In genomic region chr7:157560710-157561522, GRCh38 we compare ENCODE assay signal across 28 cellular contexts.
A peak's percentile ranks its signal among the peaks of the same experiment; 100 is the strongest.
DNase-seq lines count a peak whose midpoint lies in the region; ATAC-seq, FAIRE-seq and TF ChIP-seq lines count a peak whose summit lies in the region.
"Had no signal": no experiment of that assay in that cellular context is flagged by ENCODE, and none has a peak within 500 bp of the region (broad histone marks: within the 10 kb centered on the region; RNA-seq: fewer than 3 reads in every experiment).

No MANE protein-coding gene starts in this region.

- H4K20me1 ChIP-seq in OCI-LY7 (ENCODE audit: insufficient read depth, low read length) = no peaks in the 10 kb centered on the region

- peaks cover 15% of the 10 kb centered on the region for H3K79me1 ChIP-seq in neuronal stem cell (ENCODE audit: low read depth, low read length)

- no peaks in the 10 kb centered on the region for H3K36me3 ChIP-seq in kidney (ENCODE audit: control insufficient read depth in 1 of 2, insufficient read depth in 2 of 2, low read length in 2 of 2)
- H3K36me3 ChIP-seq in neuronal stem cell (replicated peaks in 1 of 2; ENCODE audit: control insufficient read depth in 2 of 2, insufficient read depth in 2 of 2, low read length in 2 of 2) = peaks cover 37 to 97% of the 10 kb centered on the region in 2 donors
- H3K36me3 ChIP-seq in OCI-LY7 (ENCODE audit: insufficient read depth, low read length) = no peaks in the 10 kb centered on the region

- H3K14ac ChIP-seq in neuronal stem cell (ENCODE audit: low read length) = no peak overlapping the region

- no peaks in the 10 kb centered on the region for H3K27me3 Mint-ChIP-seq in stimulated activated naive CD8-positive, alpha-beta T cell treated with anti-CD3 and anti-CD28 coated beads, Interleukin-15, amount 100 ng/mL, for 72 hours
- H3K27me3 Mint-ChIP-seq: IgD-negative memory B cell had no signal

- no peak overlapping the region for H3K4me3 Mint-ChIP-seq in stimulated activated naive CD8-positive, alpha-beta T cell treated with anti-CD3 and anti-CD28 coated beads, Interleukin-15, amount 100 ng/mL, for 72 hours
- H3K4me3 Mint-ChIP-seq: CD8-positive, alpha-beta T cell; IgD-negative memory B cell had no signal

- H3K27me3 ChIP-seq in neuronal stem cell (ENCODE audit: control insufficient read depth in 3 of 3, insufficient read depth in 3 of 3, low read depth in 1 of 3, low read length in 3 of 3) = no peaks in the 10 kb centered on the region

- no peak overlapping the region for H3K27ac Mint-ChIP-seq in stimulated activated naive CD8-positive, alpha-beta T cell treated with anti-CD3 and anti-CD28 coated beads, Interleukin-15, amount 100 ng/mL, for 72 hours
- H3K27ac Mint-ChIP-seq: CD8-positive, alpha-beta T cell had no signal

- POLR2A ChIA-PET in OCI-LY7 (lab: Charles Lee) = no interaction called here

- no CpG with 5 or more reads among the region's 29 CpGs for WGBS in neuronal stem cell (ENCODE audit: extremely low coverage in 2 of 2, insufficient read length in 2 of 2, insufficient replicate concordance in 1 of 2), 2 donors

- H3K4me1 ChIP-seq in kidney (ENCODE audit: control insufficient read depth in 1 of 2, insufficient read depth in 1 of 2, low read depth in 1 of 2, low read length in 2 of 2) = no peaks in the 10 kb centered on the region
- H3K4me1 ChIP-seq in neuronal stem cell (ENCODE audit: control insufficient read depth in 2 of 2, insufficient read depth in 1 of 2, low read depth in 1 of 2, low read length in 2 of 2) = no peaks in the 10 kb centered on the region
- no peaks in the 10 kb centered on the region for H3K4me1 ChIP-seq in OCI-LY7 (ENCODE audit: insufficient read depth, low read length, poor library complexity, severe bottlenecking)
- H3K4me1 ChIP-seq: A549, Caco-2 had no signal

- no peak overlapping the region for H2AK5ac ChIP-seq in neuronal stem cell (ENCODE audit: low read depth, low read length)

- H2BK5ac ChIP-seq in neuronal stem cell (ENCODE audit: low read length) = no peak overlapping the region

- no peak overlapping the region for H4K91ac ChIP-seq in neuronal stem cell (ENCODE audit: low read depth, low read length, poor library complexity)

- no peak overlapping the region for H4K8ac ChIP-seq in neuronal stem cell (ENCODE audit: low read depth, low read length)

- no peak for DNase-seq in stimulated activated naive CD8-positive, alpha-beta T cell treated with anti-CD3 and anti-CD28 coated beads, Interleukin-15, amount 100 ng/mL, for 72 hours
- DNase-seq in stimulated activated naive CD8-positive, alpha-beta T cell treated with anti-CD3 and anti-CD28 coated beads, Interleukin-15, Interleukin-2, amounts not matched to agents 100 U/mL and 50 U/mL, for 24 hours = no peak
- DNase-seq in kidney (peak; percentile 67), neuronal stem cell (ENCODE audit: low spot score) (no peak), OCI-LY7 (ENCODE audit: low spot score) (no peak), SW480 (ENCODE audit: low spot score) (no peak)
- DNase-seq: AML-193; Caco-2; CD8-positive, alpha-beta T cell; GOT3; HCEC 1CT; MM.1S; NCI-H1048; NCI-H1417; NCI-H1694; NCI-H2029 treated with DMSO at 0.1 percent for 48 hours; NCI-H526 treated with DMSO at 0.1 percent for 48 hours; SIG-M5 had no signal

- H3K9me3 Mint-ChIP-seq in stimulated activated naive CD8-positive, alpha-beta T cell treated with anti-CD3 and anti-CD28 coated beads, Interleukin-15, amount 100 ng/mL, for 72 hours = no peaks in the 10 kb centered on the region
- H3K9me3 Mint-ChIP-seq: CD8-positive, alpha-beta T cell; IgD-negative memory B cell had no signal

- intact Hi-C loops in kidney (cut with DNase I) = no loop called here
- intact Hi-C loops in OCI-LY7 (cut with micrococcal nuclease; ENCODE audit: unreplicated experiment) = no loop called here

- no peak overlapping the region for H3K4ac ChIP-seq in neuronal stem cell (ENCODE audit: low read length)

- no peak for FAIRE-seq in kidney (lab: Jason Lieb, UNC)
- FAIRE-seq: A549, G401.6 had no signal

- no TSS peak for BruUV-seq in OCI-LY7 (replicated peaks; lab: Mats Ljungman, UMichigan)

- no peak overlapping the region for H2AFZ ChIP-seq in neuronal stem cell (ENCODE audit: low read length)
- no peak overlapping the region for H2AFZ ChIP-seq in OCI-LY7 (ENCODE audit: low read length)

- CTCF ChIA-PET in OCI-LY7 (lab: Charles Lee; ENCODE audit: unreplicated experiment) = no interaction called here

- no peaks in the 10 kb centered on the region for H3K79me2 ChIP-seq in OCI-LY7 (ENCODE audit: insufficient read depth, low read depth, low read length)

- no peak overlapping the region for H2BK120ac ChIP-seq in neuronal stem cell (ENCODE audit: low read depth, low read length)

- H2BK12ac ChIP-seq in neuronal stem cell (ENCODE audit: low read length) = no peak overlapping the region

- TF ChIP-seq CTCF in kidney (IDR thresholded peaks at IDR 0.05; ENCODE audit: borderline replicate concordance, extremely low read depth, insufficient read depth) = no peak
- no peak for TF ChIP-seq CTCF in OCI-LY7 (conservative IDR thresholded peaks at IDR 0.05; ENCODE audit: low read length)

- no peak overlapping the region for H3K23ac ChIP-seq in neuronal stem cell (ENCODE audit: low read depth, low read length, poor library complexity)

- H3K18ac ChIP-seq in neuronal stem cell (ENCODE audit: low read length) = no peak overlapping the region

- no peaks in the 10 kb centered on the region for H3K9me3 ChIP-seq in kidney (ENCODE audit: control insufficient read depth in 1 of 2, low read length in 2 of 2)
- peaks cover 13 to 15% of the 10 kb centered on the region in 2 donors for H3K9me3 ChIP-seq in neuronal stem cell (replicated peaks in 1 of 2; ENCODE audit: control insufficient read depth in 2 of 2, insufficient read depth in 1 of 2, low read depth in 1 of 2, low read length in 2 of 2)
- no peaks in the 10 kb centered on the region for H3K9me3 ChIP-seq in OCI-LY7 (ENCODE audit: low read length)
- H3K9me3 ChIP-seq: A549, Caco-2 had no signal

- H3K9me2 ChIP-seq in OCI-LY7 (ENCODE audit: insufficient read depth, low read length) = no peaks in the 10 kb centered on the region

- H3K4me1 Mint-ChIP-seq in stimulated activated naive CD8-positive, alpha-beta T cell treated with anti-CD3 and anti-CD28 coated beads, Interleukin-15, amount 100 ng/mL, for 72 hours = no peaks in the 10 kb centered on the region

- no peak overlapping the region for H3K4me2 ChIP-seq in neuronal stem cell (ENCODE audit: insufficient read depth, low read length, poor library complexity, severe bottlenecking)
- H3K4me2 ChIP-seq in OCI-LY7 (ENCODE audit: low read length) = no peak overlapping the region
- H3K4me2 ChIP-seq: A549, KMS-11 had no signal

- peak; percentile 53 for ATAC-seq in stimulated activated naive CD8-positive, alpha-beta T cell treated with anti-CD3 and anti-CD28 coated beads, Interleukin-15, amount 100 ng/mL, for 72 hours
- no peak for ATAC-seq in stimulated activated naive CD8-positive, alpha-beta T cell treated with anti-CD3 and anti-CD28 coated beads, Interleukin-15, Interleukin-2, amounts not matched to agents 100 U/mL and 50 U/mL, for 24 hours
- no peak for ATAC-seq in HG03108 (IDR thresholded peaks at IDR 0.05; ENCODE audit: unreplicated experiment)
- ATAC-seq: CD8-positive, alpha-beta T cell; Panc1 had no signal

- no peak overlapping the region for H2BK15ac ChIP-seq in neuronal stem cell (ENCODE audit: low read length)

- no peak overlapping the region for H3K4me3 ChIP-seq in kidney (ENCODE audit: low read length in 2 of 2)
- H3K4me3 ChIP-seq in neuronal stem cell (ENCODE audit: low read length in 2 of 2) = no peak overlapping the region
- H3K4me3 ChIP-seq in OCI-LY7 (ENCODE audit: low read depth, low read length, poor library complexity, severe bottlenecking) = no peak overlapping the region
- H3K4me3 ChIP-seq: A549, SK-N-MC had no signal

- H3K27ac ChIP-seq in kidney (ENCODE audit: low read depth in 2 of 2, low read length in 2 of 2) (no peak overlapping the region), neuronal stem cell (replicated peaks; ENCODE audit: low read length) (no peak overlapping the region), OCI-LY7 (ENCODE audit: low read depth, low read length, poor library complexity, severe bottlenecking) (no peak overlapping the region)
- H3K27ac ChIP-seq: A549, C4-2B, HL-60, KMS-11, RWPE1, SK-N-MC had no signal

- no peak overlapping the region for H3K9ac ChIP-seq in kidney (ENCODE audit: low read length in 2 of 2)
- H3K9ac ChIP-seq in neuronal stem cell (ENCODE audit: low read depth, low read length, poor library complexity) = peak overlapping the region; percentile 22
- H3K9ac ChIP-seq: KMS-11 had no signal
